In the genomic region with DNA sequence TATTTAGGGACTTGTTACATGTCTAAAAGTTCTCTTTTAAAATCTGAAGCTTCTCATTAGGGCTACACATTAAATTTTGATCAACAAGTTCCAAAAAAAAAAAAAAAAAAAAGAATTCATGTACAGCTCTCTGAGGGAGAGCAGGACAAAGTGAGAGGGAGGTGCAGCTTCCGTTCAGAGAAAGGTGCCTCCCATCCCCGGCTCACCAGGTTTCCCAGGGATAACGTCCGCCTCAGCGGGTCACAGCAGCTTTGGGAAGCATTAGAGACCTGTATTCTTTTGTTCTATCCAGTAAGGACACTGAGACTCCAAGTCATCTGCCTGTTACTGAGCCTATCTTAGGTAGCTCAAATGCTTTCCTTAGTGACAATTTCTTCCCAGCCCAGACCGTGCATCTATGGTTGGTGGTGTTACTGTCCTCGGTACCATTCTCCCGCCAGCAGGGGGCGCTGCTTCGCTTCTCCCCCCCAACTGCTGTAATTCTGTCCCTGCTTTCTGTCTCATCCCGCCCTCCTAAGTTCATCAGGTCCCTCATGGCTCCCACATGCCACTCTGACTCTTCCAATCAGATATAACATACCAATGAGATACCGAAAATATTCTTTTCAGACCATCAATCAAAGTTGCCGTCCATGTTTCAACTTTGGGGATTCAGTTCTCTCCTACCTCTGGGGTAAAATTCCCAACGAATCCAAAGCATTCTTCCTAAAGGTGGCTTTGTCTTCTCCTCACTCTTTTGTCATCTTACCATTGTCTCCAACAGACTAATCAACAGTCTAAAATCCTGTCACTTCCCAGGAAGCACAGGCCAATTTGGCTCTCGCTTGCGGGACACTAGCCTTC, we compare ENCODE assay signal across 9 cellular contexts.
DNase-seq lines count a peak whose midpoint lies in the region; ATAC-seq and TF ChIP-seq lines count a peak whose summit lies in the region.
"Had no signal": no experiment of that assay in that cellular context is flagged by ENCODE, and none has a peak within 500 bp of the region (broad histone marks: within the 10 kb centered on the region; RNA-seq: fewer than 3 reads in every experiment).

No MANE protein-coding gene starts in this region.

- peaks cover 4% of the 10 kb centered on the region; the same call in 1 of the 2 replicates for H3K9me2 ChIP-seq in GM23338 (ENCODE audit: insufficient read depth)

- no peak overlapping the region for H3K27ac Mint-ChIP-seq in GM23338

- H2AFZ ChIP-seq in GM23338, result peak overlapping the region; percentile 76; the same call in 1 of the 2 replicates

- no peak overlapping the region for H3K27ac ChIP-seq in GM23338 (ENCODE audit: low read depth)
- H3K27ac ChIP-seq in colonic mucosa, result no peak overlapping the region
- no peak overlapping the region for H3K27ac ChIP-seq in substantia nigra (ENCODE audit: low read depth, low read length, poor library complexity, severe bottlenecking)
- H3K27ac ChIP-seq: BLaER1 had no signal

- no peak overlapping the region for H3K9ac ChIP-seq in colonic mucosa (ENCODE audit: low read depth in 2 of 2, low read length in 2 of 2)
- H3K9ac ChIP-seq: BLaER1 had no signal

- no peak overlapping the region for H3K4me2 ChIP-seq in GM23338
- H3K4me2 ChIP-seq: BLaER1 had no signal

- H3K4me3 ChIP-seq in GM23338 (no peak overlapping the region), colonic mucosa (no peak overlapping the region)
- H3K4me3 ChIP-seq: BLaER1 had no signal

- no peak overlapping the region for H3K4me3 Mint-ChIP-seq in GM23338

- ATAC-seq in GM23338, result peak; percentile 99

- DNase-seq in NCI-H1092 treated with DMSO at 0.1 percent for 48 hours (lab: John Stamatoyannopoulos, UW), result peak; percentile 28
- no peak for DNase-seq in NCI-H1092 (lab: John Stamatoyannopoulos, UW)
- peak; percentile 73 for DNase-seq in GM23338 (ENCODE audit: low spot score)
- DNase-seq in Kasumi-1 (lab: John Stamatoyannopoulos, UW), result peak; percentile 54 to 67
- DNase-seq in activated CD4-positive, CD25-positive, alpha-beta regulatory T cell (lab: John Stamatoyannopoulos, UW), result peak in 3 of 4 experiments; percentile 0 to 17 (median 1)
- DNase-seq in colonic mucosa, result peak; percentile 50
- DNase-seq in medulla oblongata (ENCODE audit: extremely low spot score), result peak; percentile 40
- DNase-seq in substantia nigra (lab: John Stamatoyannopoulos, UW), result peak in 30 of 49 donors; percentile 1 to 57 (median 16)

- TF ChIP-seq CTCF in GM23338 (conservative IDR thresholded peaks at IDR 0.05; ENCODE audit: low read depth in 2 of 2), result peak; percentile 89 to 92
- TF ChIP-seq CTCF in colonic mucosa (IDR thresholded peaks at IDR 0.05), result peak; percentile 76

- no peaks in the 10 kb centered on the region for H3F3A ChIP-seq in GM23338 (replicated peaks; ENCODE audit: low read depth)

- H3K27me3 ChIP-seq in GM23338 (ENCODE audit: insufficient read depth), result no peaks in the 10 kb centered on the region
- H3K27me3 ChIP-seq in colonic mucosa, result no peaks in the 10 kb centered on the region
- H3K27me3 ChIP-seq: BLaER1 had no signal

- no peaks in the 10 kb centered on the region for H3K79me2 ChIP-seq in GM23338 (replicated peaks; ENCODE audit: insufficient read depth)

- H4K20me1 ChIP-seq in GM23338 (replicated peaks; ENCODE audit: insufficient read depth), result no peaks in the 10 kb centered on the region
- H4K20me1 ChIP-seq: BLaER1 had no signal

- peaks cover 3% of the 10 kb centered on the region; the same call in 1 of the 3 replicates for H3K9me3 Mint-ChIP-seq in GM23338

- H3K4me1 ChIP-seq in GM23338 (ENCODE audit: insufficient read depth), result no peaks in the 10 kb centered on the region
- H3K4me1 ChIP-seq in colonic mucosa, result no peaks in the 10 kb centered on the region

- no peaks in the 10 kb centered on the region; the same call in 2 of the 3 replicates for H3K4me1 Mint-ChIP-seq in GM23338

- H3K36me3 Mint-ChIP-seq in GM23338 (ENCODE audit: low read depth), result no peaks in the 10 kb centered on the region

- H3K27me3 Mint-ChIP-seq in GM23338 (ENCODE audit: insufficient read depth, low read depth, poor library complexity), result peaks cover 2% of the 10 kb centered on the region

- no peaks in the 10 kb centered on the region for H3K9me3 ChIP-seq in colonic mucosa

- H3K36me3 ChIP-seq in GM23338 (ENCODE audit: insufficient read depth) (no peaks in the 10 kb centered on the region), colonic mucosa (no peaks in the 10 kb centered on the region)
- H3K36me3 ChIP-seq: BLaER1 had no signal

- intact Hi-C loops in colonic mucosa (cut with DNase I), result loop anchor here (5.0 kb wide), 1 partner anchor 122 kb away; no protein-coding TSS in a partner anchor

TF ChIP-seq in GM23338, 12 proteins besides CTCF, POLR2A, EP300 and RAD21:
- TF ChIP-seq, protein P1, sequence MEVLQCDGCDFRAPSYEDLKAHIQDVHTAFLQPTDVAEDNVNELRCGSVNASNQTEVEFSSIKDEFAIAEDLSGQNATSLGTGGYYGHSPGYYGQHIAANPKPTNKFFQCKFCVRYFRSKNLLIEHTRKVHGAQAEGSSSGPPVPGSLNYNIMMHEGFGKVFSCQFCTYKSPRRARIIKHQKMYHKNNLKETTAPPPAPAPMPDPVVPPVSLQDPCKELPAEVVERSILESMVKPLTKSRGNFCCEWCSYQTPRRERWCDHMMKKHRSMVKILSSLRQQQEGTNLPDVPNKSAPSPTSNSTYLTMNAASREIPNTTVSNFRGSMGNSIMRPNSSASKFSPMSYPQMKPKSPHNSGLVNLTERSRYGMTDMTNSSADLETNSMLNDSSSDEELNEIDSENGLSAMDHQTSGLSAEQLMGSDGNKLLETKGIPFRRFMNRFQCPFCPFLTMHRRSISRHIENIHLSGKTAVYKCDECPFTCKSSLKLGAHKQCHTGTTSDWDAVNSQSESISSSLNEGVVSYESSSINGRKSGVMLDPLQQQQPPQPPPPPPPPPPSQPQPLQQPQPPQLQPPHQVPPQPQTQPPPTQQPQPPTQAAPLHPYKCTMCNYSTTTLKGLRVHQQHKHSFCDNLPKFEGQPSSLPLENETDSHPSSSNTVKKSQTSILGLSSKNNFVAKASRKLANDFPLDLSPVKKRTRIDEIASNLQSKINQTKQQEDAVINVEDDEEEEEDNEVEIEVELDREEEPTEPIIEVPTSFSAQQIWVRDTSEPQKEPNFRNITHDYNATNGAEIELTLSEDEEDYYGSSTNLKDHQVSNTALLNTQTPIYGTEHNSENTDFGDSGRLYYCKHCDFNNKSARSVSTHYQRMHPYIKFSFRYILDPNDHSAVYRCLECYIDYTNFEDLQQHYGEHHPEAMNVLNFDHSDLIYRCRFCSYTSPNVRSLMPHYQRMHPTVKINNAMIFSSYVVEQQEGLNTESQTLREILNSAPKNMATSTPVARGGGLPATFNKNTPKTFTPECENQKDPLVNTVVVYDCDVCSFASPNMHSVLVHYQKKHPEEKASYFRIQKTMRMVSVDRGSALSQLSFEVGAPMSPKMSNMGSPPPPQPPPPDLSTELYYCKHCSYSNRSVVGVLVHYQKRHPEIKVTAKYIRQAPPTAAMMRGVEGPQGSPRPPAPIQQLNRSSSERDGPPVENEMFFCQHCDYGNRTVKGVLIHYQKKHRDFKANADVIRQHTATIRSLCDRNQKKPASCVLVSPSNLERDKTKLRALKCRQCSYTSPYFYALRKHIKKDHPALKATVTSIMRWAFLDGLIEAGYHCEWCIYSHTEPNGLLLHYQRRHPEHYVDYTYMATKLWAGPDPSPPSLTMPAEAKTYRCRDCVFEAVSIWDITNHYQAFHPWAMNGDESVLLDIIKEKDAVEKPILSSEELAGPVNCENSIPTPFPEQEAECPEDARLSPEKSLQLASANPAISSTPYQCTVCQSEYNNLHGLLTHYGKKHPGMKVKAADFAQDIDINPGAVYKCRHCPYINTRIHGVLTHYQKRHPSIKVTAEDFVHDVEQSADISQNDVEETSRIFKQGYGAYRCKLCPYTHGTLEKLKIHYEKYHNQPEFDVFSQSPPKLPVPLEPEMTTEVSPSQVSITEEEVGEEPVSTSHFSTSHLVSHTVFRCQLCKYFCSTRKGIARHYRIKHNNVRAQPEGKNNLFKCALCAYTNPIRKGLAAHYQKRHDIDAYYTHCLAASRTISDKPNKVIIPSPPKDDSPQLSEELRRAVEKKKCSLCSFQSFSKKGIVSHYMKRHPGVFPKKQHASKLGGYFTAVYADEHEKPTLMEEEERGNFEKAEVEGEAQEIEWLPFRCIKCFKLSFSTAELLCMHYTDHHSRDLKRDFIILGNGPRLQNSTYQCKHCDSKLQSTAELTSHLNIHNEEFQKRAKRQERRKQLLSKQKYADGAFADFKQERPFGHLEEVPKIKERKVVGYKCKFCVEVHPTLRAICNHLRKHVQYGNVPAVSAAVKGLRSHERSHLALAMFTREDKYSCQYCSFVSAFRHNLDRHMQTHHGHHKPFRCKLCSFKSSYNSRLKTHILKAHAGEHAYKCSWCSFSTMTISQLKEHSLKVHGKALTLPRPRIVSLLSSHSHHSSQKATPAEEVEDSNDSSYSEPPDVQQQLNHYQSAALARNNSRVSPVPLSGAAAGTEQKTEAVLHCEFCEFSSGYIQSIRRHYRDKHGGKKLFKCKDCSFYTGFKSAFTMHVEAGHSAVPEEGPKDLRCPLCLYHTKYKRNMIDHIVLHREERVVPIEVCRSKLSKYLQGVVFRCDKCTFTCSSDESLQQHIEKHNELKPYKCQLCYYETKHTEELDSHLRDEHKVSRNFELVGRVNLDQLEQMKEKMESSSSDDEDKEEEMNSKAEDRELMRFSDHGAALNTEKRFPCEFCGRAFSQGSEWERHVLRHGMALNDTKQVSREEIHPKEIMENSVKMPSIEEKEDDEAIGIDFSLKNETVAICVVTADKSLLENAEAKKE (CRISPR knock-in tag; IDR thresholded peaks at IDR 0.05), result peak; percentile 63
- TF ChIP-seq EZH2phosphoT487 (IDR thresholded peaks at IDR 0.05; ENCODE audit: unreplicated experiment), result no peak
TF ChIP-seq in GM23338: peak in this region for 1.
